16 cellular contexts compared by ENCODE assay signal in genomic region chr3:127031046-127031810, GRCh38. TPM values are rescaled to one million over a fixed set of nuclear protein-coding genes. Genes with fewer than 3 reads are reported as not detected.
A peak's percentile ranks its signal among the peaks of the same experiment; 100 is the strongest.
DNase-seq lines count a peak whose midpoint lies in the region; ATAC-seq and TF ChIP-seq lines count a peak whose summit lies in the region.
"Had no signal": no experiment of that assay in that cellular context is flagged by ENCODE, and none has a peak within 500 bp of the region (broad histone marks: within the 10 kb centered on the region; RNA-seq: fewer than 3 reads in every experiment).

No MANE protein-coding gene starts in this region.

- no peak overlapping the region for H4K91ac ChIP-seq in mesenchymal stem cell (ENCODE audit: low read length)

- no peak overlapping the region for H3K4ac ChIP-seq in mesenchymal stem cell (ENCODE audit: low read depth in 1 of 2, low read length in 2 of 2)

- TF ChIP-seq CTCF in WTC11 (IDR thresholded peaks at IDR 0.05) (no peak), nephron progenitor cell (IDR thresholded peaks at IDR 0.05) (no peak), OCI-LY7 (conservative IDR thresholded peaks at IDR 0.05; ENCODE audit: low read length) (no peak)

- no peak overlapping the region for H3K18ac ChIP-seq in mesenchymal stem cell (ENCODE audit: low read depth in 1 of 2, low read length in 2 of 2)

- H3K4me1 ChIP-seq in right cardiac atrium (ENCODE audit: control insufficient read depth, insufficient read depth, low read length), result no peaks in the 10 kb centered on the region
- no peaks in the 10 kb centered on the region for H3K4me1 ChIP-seq in OCI-LY7 (ENCODE audit: insufficient read depth, low read length, poor library complexity, severe bottlenecking)
- peaks cover 19% of the 10 kb centered on the region for H3K4me1 ChIP-seq in mesenchymal stem cell (ENCODE audit: control insufficient read depth, insufficient read depth, low read depth, low read length)

- H3K36me3 ChIP-seq in OCI-LY7 (ENCODE audit: insufficient read depth, low read length) (no peaks in the 10 kb centered on the region), mesenchymal stem cell (ENCODE audit: control insufficient read depth in 1 of 2, insufficient read depth in 2 of 2, low read depth in 1 of 2, low read length in 2 of 2) (peaks cover 87 to 89% of the 10 kb centered on the region in 2 experiments)

- H2BK120ac ChIP-seq in mesenchymal stem cell (ENCODE audit: low read depth, low read length), result no peak overlapping the region

- H2AK5ac ChIP-seq in mesenchymal stem cell (ENCODE audit: low read length, severe bottlenecking), result no peak overlapping the region

- no peak overlapping the region for H3K9ac ChIP-seq in mesenchymal stem cell (ENCODE audit: low read length)

- 93% methylated on average over 13 of the region's 13 CpGs for WGBS in right cardiac atrium
- 96% methylated on average over 13 of the region's 13 CpGs for WGBS in mesenchymal stem cell

- H3K9me2 ChIP-seq in OCI-LY7 (ENCODE audit: insufficient read depth, low read length), result no peaks in the 10 kb centered on the region

- no peaks in the 10 kb centered on the region for H4K20me1 ChIP-seq in OCI-LY7 (ENCODE audit: insufficient read depth, low read length)

- H3K14ac ChIP-seq in mesenchymal stem cell (ENCODE audit: low read length in 2 of 2), result no peak overlapping the region

- H3K36me3 Mint-ChIP-seq in WTC11, result peaks cover 4% of the 10 kb centered on the region
- H3K36me3 Mint-ChIP-seq in nephron progenitor cell (ENCODE audit: low read depth), result peaks cover 4% of the 10 kb centered on the region
- H3K36me3 Mint-ChIP-seq in stimulated activated naive B cell treated with anti-CD40 and anti-IgM and Interleukin-4, amounts not matched to agents 10 μg/mL and 1 μg/mL and 100 μg/mL, for 72 hours, result peaks cover 36 to 53% of the 10 kb centered on the region in 2 donors

- no peaks in the 10 kb centered on the region for H3K27me3 ChIP-seq in right cardiac atrium (ENCODE audit: control insufficient read depth, insufficient read depth)
- no peaks in the 10 kb centered on the region for H3K27me3 ChIP-seq in mesenchymal stem cell (ENCODE audit: control insufficient read depth in 1 of 2, insufficient read depth in 1 of 2, low read length in 2 of 2)

- H3K4me2 ChIP-seq in OCI-LY7 (ENCODE audit: low read length) (no peak overlapping the region), mesenchymal stem cell (ENCODE audit: low read length, poor library complexity, severe bottlenecking) (no peak overlapping the region)

- no peak overlapping the region for H3K27ac ChIP-seq in right cardiac atrium (ENCODE audit: low read length)
- no peak overlapping the region for H3K27ac ChIP-seq in OCI-LY7 (ENCODE audit: low read depth, low read length, poor library complexity, severe bottlenecking)
- H3K27ac ChIP-seq in mesenchymal stem cell (ENCODE audit: low read length, poor library complexity, severe bottlenecking), result no peak overlapping the region

- no peaks in the 10 kb centered on the region for H3K4me1 Mint-ChIP-seq in WTC11
- H3K4me1 Mint-ChIP-seq in nephron progenitor cell, result peaks cover 4% of the 10 kb centered on the region
- H3K4me1 Mint-ChIP-seq in stimulated activated naive B cell treated with anti-CD40 and anti-IgM and Interleukin-4, amounts not matched to agents 10 μg/mL and 1 μg/mL and 100 μg/mL, for 72 hours, result no peaks in the 10 kb centered on the region
- H3K4me1 Mint-ChIP-seq: B cell had no signal

- no peak overlapping the region for H2BK15ac ChIP-seq in mesenchymal stem cell (ENCODE audit: low read depth, poor library complexity, severe bottlenecking)

- H3K79me1 ChIP-seq in mesenchymal stem cell (replicated peaks; ENCODE audit: low read length, poor library complexity, severe bottlenecking), result peaks cover 19% of the 10 kb centered on the region

- POLR2A ChIA-PET in WTC11 (lab: Charles Lee) (no interaction called here), OCI-LY7 (lab: Charles Lee) (no interaction called here)

- no peak overlapping the region for H3K23ac ChIP-seq in mesenchymal stem cell (ENCODE audit: low read length in 2 of 2)

- BruUV-seq in OCI-LY7 (replicated peaks; lab: Mats Ljungman, UMichigan), result no TSS peak

- H4K8ac ChIP-seq in mesenchymal stem cell (ENCODE audit: low read length), result no peak overlapping the region

- no peaks in the 10 kb centered on the region for H3K79me2 ChIP-seq in OCI-LY7 (ENCODE audit: insufficient read depth, low read depth, low read length)

- H3K4me3 ChIP-seq in right cardiac atrium (ENCODE audit: low read length) (no peak overlapping the region), OCI-LY7 (ENCODE audit: low read depth, low read length, poor library complexity, severe bottlenecking) (no peak overlapping the region), mesenchymal stem cell (ENCODE audit: insufficient read depth in 1 of 2, low read depth in 1 of 2, low read length in 2 of 2) (no peak overlapping the region)

- H3K27ac Mint-ChIP-seq in WTC11, result peak overlapping the region; percentile 85; the same call in 1 of the 2 replicates
- peak overlapping the region; percentile 89 for H3K27ac Mint-ChIP-seq in nephron progenitor cell
- peak overlapping the region; percentile 56 for H3K27ac Mint-ChIP-seq in stimulated activated naive B cell treated with anti-CD40 and anti-IgM and Interleukin-4, amounts not matched to agents 10 μg/mL and 1 μg/mL and 100 μg/mL, for 72 hours
- H3K27ac Mint-ChIP-seq: B cell; CD4-positive, alpha-beta T cell; HFFc6 had no signal

- CTCF ChIA-PET in WTC11 (lab: Charles Lee), result no interaction called here
- CTCF ChIA-PET in OCI-LY7 (lab: Charles Lee; ENCODE audit: unreplicated experiment), result interaction anchor here (0.5 kb wide), 1 partner anchor 896 kb away, joined by 3 read pairs; no protein-coding TSS in a partner anchor

- H3K9me3 ChIP-seq in right cardiac atrium (ENCODE audit: control insufficient read depth, low read length) (no peaks in the 10 kb centered on the region), OCI-LY7 (ENCODE audit: low read length) (no peaks in the 10 kb centered on the region), mesenchymal stem cell (ENCODE audit: control insufficient read depth, low read length) (no peaks in the 10 kb centered on the region)

- no peak overlapping the region for H2BK5ac ChIP-seq in mesenchymal stem cell (ENCODE audit: low read depth, low read length, poor library complexity, severe bottlenecking)

- H3K9me3 Mint-ChIP-seq in WTC11 (no peaks in the 10 kb centered on the region), nephron progenitor cell (no peaks in the 10 kb centered on the region)
- no peaks in the 10 kb centered on the region for H3K9me3 Mint-ChIP-seq in stimulated activated naive B cell treated with anti-CD40 and anti-IgM and Interleukin-4, amounts not matched to agents 10 μg/mL and 1 μg/mL and 100 μg/mL, for 72 hours
- H3K9me3 Mint-ChIP-seq: CD4-positive, alpha-beta T cell; HFFc6 had no signal

- H2BK12ac ChIP-seq in mesenchymal stem cell (ENCODE audit: low read length in 2 of 2), result no peak overlapping the region

- DNase-seq in right cardiac atrium (peak in 2 of 3 donors; percentile 41 to 42), left cardiac atrium (no peak), WTC11 (ENCODE audit: low spot score) (no peak), nephron progenitor cell (no peak), OCI-LY7 (ENCODE audit: low spot score) (no peak), mesenchymal stem cell (no peak)
- DNase-seq in stimulated activated naive B cell treated with anti-CD40 and anti-IgM and Interleukin-4, amounts not matched to agents 10 μg/mL and 1 μg/mL and 100 μg/mL, for 72 hours, result no peak
- DNase-seq: C1 segment of cervical spinal cord; CD4-positive, alpha-beta T cell; DMS153; DMS79 treated with DMSO at 0.1 percent for 48 hours; EL; HCEC 1CT; HFFc6 had no signal

- ATAC-seq in right cardiac atrium (no peak), left cardiac atrium (no peak), WTC11 (no peak), GM18498 (IDR thresholded peaks at IDR 0.05; ENCODE audit: unreplicated experiment) (no peak)
- ATAC-seq in stimulated activated naive B cell treated with anti-CD40 and anti-IgM and Interleukin-4, amounts not matched to agents 10 μg/mL and 1 μg/mL and 100 μg/mL, for 72 hours (replicated peaks), result no peak

- intact Hi-C loops in right cardiac atrium (cut with DNase I), result no loop called here
- intact Hi-C loops in left cardiac atrium (cut with DNase I), result no loop called here
- intact Hi-C loops in OCI-LY7 (cut with micrococcal nuclease; ENCODE audit: unreplicated experiment), result no loop called here

- H2AFZ ChIP-seq in OCI-LY7 (ENCODE audit: low read length), result no peak overlapping the region
- no peak overlapping the region for H2AFZ ChIP-seq in mesenchymal stem cell (ENCODE audit: low read depth, low read length)

- H3K4me3 Mint-ChIP-seq in WTC11 (no peak overlapping the region), nephron progenitor cell (no peak overlapping the region)
- no peak overlapping the region for H3K4me3 Mint-ChIP-seq in stimulated activated naive B cell treated with anti-CD40 and anti-IgM and Interleukin-4, amounts not matched to agents 10 μg/mL and 1 μg/mL and 100 μg/mL, for 72 hours
- H3K4me3 Mint-ChIP-seq: B cell; CD4-positive, alpha-beta T cell; HFFc6 had no signal

- H3K27me3 Mint-ChIP-seq in WTC11 (ENCODE audit: low read depth) (no peaks in the 10 kb centered on the region), nephron progenitor cell (ENCODE audit: low read depth, poor library complexity) (no peaks in the 10 kb centered on the region)
- no peaks in the 10 kb centered on the region for H3K27me3 Mint-ChIP-seq in stimulated activated naive B cell treated with anti-CD40 and anti-IgM and Interleukin-4, amounts not matched to agents 10 μg/mL and 1 μg/mL and 100 μg/mL, for 72 hours
- H3K27me3 Mint-ChIP-seq: B cell; CD4-positive, alpha-beta T cell had no signal

TF ChIP-seq in WTC11, 78 proteins besides CTCF, POLR2A, EP300 and RAD21 (continues in another document):
- TF ChIP-seq FOXJ3 (CRISPR knock-in tag; IDR thresholded peaks at IDR 0.05; ENCODE audit: borderline replicate concordance), result no peak

RNA-seq across cellular contexts. Expression of gene PLXNA1, which starts 48.3 kb away (rescaled TPM):
- total RNA-seq in right cardiac atrium (10 to 100 TPM; 12.8 to 17.8 (median 15.2) TPM), left cardiac atrium (10 to 100 TPM; 18.6 to 20.4 TPM), WTC11 (2021) (53.0 to 55.0 TPM (median 53.8 TPM) in 3 replicates), OCI-LY7 (2022) (3.0 and 3.6 TPM in 2 replicates)
- 9.9 TPM for polyA plus RNA-seq in right cardiac atrium
- total RNA-seq in OCI-LY7 (2014; rRNA removed; shearing (Covaris generic)), result 3.8 and 4.4 TPM in 2 replicates
- polyA plus RNA-seq in mesenchymal stem cell (2013, experiment 1 of 2), result 51.0 TPM
- 49.9 TPM for polyA plus RNA-seq in mesenchymal stem cell (2013, experiment 2 of 2)

Comparison
In these comparisons a context has a peak if more than half of its experiments do, and no peak if none do; other contexts are left out.
1. DNase-seq: peak in right cardiac atrium (2 of 3); none in left cardiac atrium (single experiment), WTC11 (single experiment), nephron progenitor cell (single experiment), stimulated activated naive B cell treated with anti-CD40 and anti-IgM and Interleukin-4, amounts not matched to agents 10 μg/mL and 1 μg/mL and 100 μg/mL, for 72 hours (single experiment), OCI-LY7 (single experiment) and mesenchymal stem cell (single experiment).
2. Peak in every context shown above with its lines, with median percentiles within 50 percentile points of each other: H3K27ac Mint-ChIP-seq.